18 cellular contexts compared by ENCODE assay signal in genomic region chr9:137159105-137160053, GRCh38. TPM values are rescaled to one million over a fixed set of nuclear protein-coding genes. Genes with fewer than 3 reads are reported as not detected.
DNase-seq lines count a peak whose midpoint lies in the region; ATAC-seq and TF ChIP-seq lines count a peak whose summit lies in the region.
"Had no signal": no experiment of that assay in that cellular context is flagged by ENCODE, and none has a peak within 500 bp of the region (broad histone marks: within the 10 kb centered on the region; RNA-seq: fewer than 3 reads in every experiment).

No MANE protein-coding gene starts in this region.

- peaks cover 10% of the 10 kb centered on the region for H3K4me1 Mint-ChIP-seq in activated naive CD8-positive, alpha-beta T cell treated with anti-CD3 and anti-CD28 coated beads, Interleukin-2, amount 10 ng/mL, durations not matched to agents 7 days and 5 days
- peaks cover 13% of the 10 kb centered on the region for H3K4me1 Mint-ChIP-seq in activated naive CD8-positive, alpha-beta T cell treated with anti-CD3 and anti-CD28 coated beads for 36 hours
- H3K4me1 Mint-ChIP-seq in stimulated activated naive B cell treated with anti-CD40 and anti-IgM and Interleukin-4, amounts not matched to agents 10 μg/mL and 1 μg/mL and 100 μg/mL, for 72 hours = peaks cover 19 to 20% of the 10 kb centered on the region in 2 donors

- DNase-seq in activated naive CD8-positive, alpha-beta T cell treated with anti-CD3 and anti-CD28 coated beads, Interleukin-2, amount 10 ng/mL, durations not matched to agents 7 days and 5 days = no peak
- DNase-seq in activated naive CD8-positive, alpha-beta T cell treated with anti-CD3 and anti-CD28 coated beads for 36 hours = no peak
- DNase-seq in stimulated activated naive B cell treated with anti-CD40 and anti-IgM and Interleukin-4, amounts not matched to agents 10 μg/mL and 1 μg/mL and 100 μg/mL, for 72 hours = no peak
- DNase-seq in MG63 (no peak), NCI-H2081 (lab: John Stamatoyannopoulos, UW) (no peak), left colon (no peak)
- DNase-seq: Calu3, H9, IMR-90, NCI-H1048, NCI-H1436 treated with DMSO at 0.1 percent for 48 hours, NCI-H2029 treated with DMSO at 0.1 percent for 48 hours, SIG-M5 had no signal

- H3K27ac Mint-ChIP-seq in activated naive CD8-positive, alpha-beta T cell treated with anti-CD3 and anti-CD28 coated beads, Interleukin-2, amount 10 ng/mL, durations not matched to agents 7 days and 5 days = peak overlapping the region; percentile 23
- H3K27ac Mint-ChIP-seq in activated naive CD8-positive, alpha-beta T cell treated with anti-CD3 and anti-CD28 coated beads for 36 hours = no peak overlapping the region
- H3K27ac Mint-ChIP-seq in stimulated activated naive B cell treated with anti-CD40 and anti-IgM and Interleukin-4, amounts not matched to agents 10 μg/mL and 1 μg/mL and 100 μg/mL, for 72 hours = peak overlapping the region; percentile 14
- H3K27ac Mint-ChIP-seq: CD14-positive monocyte, H9 had no signal

- intact Hi-C loops in left colon (cut with DNase I, micrococcal nuclease) = no loop called here

- H3K27ac ChIP-seq in KMS-11 = no peak overlapping the region
- peak overlapping the region; percentile 3 for H3K27ac ChIP-seq in angular gyrus (ENCODE audit: low read depth, low read length)

- peak overlapping the region; percentile 63 for H3K4me2 ChIP-seq in KMS-11

- H3K9ac ChIP-seq in KMS-11 = no peak overlapping the region

- H3K27me3 ChIP-seq in KMS-11 (ENCODE audit: insufficient read depth, low read depth) (peaks cover 13% of the 10 kb centered on the region; the same call in 1 of the 2 replicates), MG63 (peaks cover 55% of the 10 kb centered on the region)

- H3K9me3 Mint-ChIP-seq in activated naive CD8-positive, alpha-beta T cell treated with anti-CD3 and anti-CD28 coated beads, Interleukin-2, amount 10 ng/mL, durations not matched to agents 7 days and 5 days = no peaks in the 10 kb centered on the region
- no peaks in the 10 kb centered on the region for H3K9me3 Mint-ChIP-seq in activated naive CD8-positive, alpha-beta T cell treated with anti-CD3 and anti-CD28 coated beads for 36 hours
- no peaks in the 10 kb centered on the region for H3K9me3 Mint-ChIP-seq in stimulated activated naive B cell treated with anti-CD40 and anti-IgM and Interleukin-4, amounts not matched to agents 10 μg/mL and 1 μg/mL and 100 μg/mL, for 72 hours
- H3K9me3 Mint-ChIP-seq: H9 had no signal

- POLR2A ChIA-PET in activated naive CD8-positive, alpha-beta T cell treated with anti-CD3 and anti-CD28 coated beads, Interleukin-2, amount 10 ng/mL, durations not matched to agents 7 days and 5 days (lab: Charles Lee) = interaction anchor here (2.3 kb wide), 1 partner anchor 30 kb away, joined by 9 read pairs; no protein-coding TSS in a partner anchor

- H3K36me3 Mint-ChIP-seq in activated naive CD8-positive, alpha-beta T cell treated with anti-CD3 and anti-CD28 coated beads, Interleukin-2, amount 10 ng/mL, durations not matched to agents 7 days and 5 days = no peaks in the 10 kb centered on the region
- H3K36me3 Mint-ChIP-seq in activated naive CD8-positive, alpha-beta T cell treated with anti-CD3 and anti-CD28 coated beads for 36 hours = no peaks in the 10 kb centered on the region
- H3K36me3 Mint-ChIP-seq in stimulated activated naive B cell treated with anti-CD40 and anti-IgM and Interleukin-4, amounts not matched to agents 10 μg/mL and 1 μg/mL and 100 μg/mL, for 72 hours = no peaks in the 10 kb centered on the region
- H3K36me3 Mint-ChIP-seq: CD14-positive monocyte had no signal

- H2AFZ ChIP-seq in KMS-11 (ENCODE audit: low read depth) = peak overlapping the region; percentile 44; the same call in 1 of the 2 replicates

- no peak for TF ChIP-seq CTCF in KMS-11 (conservative IDR thresholded peaks at IDR 0.05; ENCODE audit: low read depth, low read length)

- H3K36me3 ChIP-seq in KMS-11 (ENCODE audit: insufficient read depth) = no peaks in the 10 kb centered on the region
- H3K36me3 ChIP-seq in MG63 = no peaks in the 10 kb centered on the region

- no peaks in the 10 kb centered on the region for H3K79me2 ChIP-seq in KMS-11 (ENCODE audit: insufficient read depth, low read depth)

- ATAC-seq in activated naive CD8-positive, alpha-beta T cell treated with anti-CD3 and anti-CD28 coated beads, Interleukin-2, amount 10 ng/mL, durations not matched to agents 7 days and 5 days (ENCODE audit: low read depth) = no peak
- peak in 1 of 2 donors; percentile 13 for ATAC-seq in stimulated activated naive B cell treated with anti-CD40 and anti-IgM and Interleukin-4, amounts not matched to agents 10 μg/mL and 1 μg/mL and 100 μg/mL, for 72 hours (replicated peaks)
- ATAC-seq in left colon = no peak

- peaks cover 33% of the 10 kb centered on the region for H3K27me3 Mint-ChIP-seq in activated naive CD8-positive, alpha-beta T cell treated with anti-CD3 and anti-CD28 coated beads, Interleukin-2, amount 10 ng/mL, durations not matched to agents 7 days and 5 days
- peaks cover 70% of the 10 kb centered on the region for H3K27me3 Mint-ChIP-seq in activated naive CD8-positive, alpha-beta T cell treated with anti-CD3 and anti-CD28 coated beads for 36 hours
- H3K27me3 Mint-ChIP-seq in stimulated activated naive B cell treated with anti-CD40 and anti-IgM and Interleukin-4, amounts not matched to agents 10 μg/mL and 1 μg/mL and 100 μg/mL, for 72 hours = peaks cover 66 to 83% of the 10 kb centered on the region in 2 donors

- H4K20me1 ChIP-seq in KMS-11 (ENCODE audit: insufficient read depth) = no peaks in the 10 kb centered on the region

- H3K4me3 ChIP-seq in KMS-11 (IDR thresholded peaks at IDR 0.05; ENCODE audit: insufficient read depth, low read depth, low read length) (no peak overlapping the region), MG63 (no peak overlapping the region)

- no peaks in the 10 kb centered on the region for H3K9me3 ChIP-seq in MG63

- no peak overlapping the region for H3K4me3 Mint-ChIP-seq in activated naive CD8-positive, alpha-beta T cell treated with anti-CD3 and anti-CD28 coated beads, Interleukin-2, amount 10 ng/mL, durations not matched to agents 7 days and 5 days
- no peak overlapping the region for H3K4me3 Mint-ChIP-seq in activated naive CD8-positive, alpha-beta T cell treated with anti-CD3 and anti-CD28 coated beads for 36 hours
- H3K4me3 Mint-ChIP-seq in stimulated activated naive B cell treated with anti-CD40 and anti-IgM and Interleukin-4, amounts not matched to agents 10 μg/mL and 1 μg/mL and 100 μg/mL, for 72 hours = no peak overlapping the region

- peaks cover 40% of the 10 kb centered on the region for H3K4me1 ChIP-seq in KMS-11 (ENCODE audit: low read depth, poor library complexity, severe bottlenecking)

RNA-seq across cellular contexts. Expression of gene LRRC26, which starts 10.5 kb away (rescaled TPM):
- total RNA-seq in activated naive CD8-positive, alpha-beta T cell treated with anti-CD3 and anti-CD28 coated beads, Interleukin-2, amount 10 ng/mL, durations not matched to agents 7 days and 5 days = not detected
- total RNA-seq in activated naive CD8-positive, alpha-beta T cell treated with anti-CD3 and anti-CD28 coated beads for 36 hours = not detected
- total RNA-seq in MG63 (2014; rRNA removed; shearing (Covaris generic); ENCODE audit: low replicate concordance) = not detected in 2 replicates
- 10 to 100 TPM; 70.0 to 95.7 TPM for total RNA-seq in left colon
- total RNA-seq: HT1080; IMR-90; T-helper 2 cell treated with Interferon-gamma antibody and Interleukin-4, amounts not matched to agents 100 ng/mL and 5 ng/mL, for 36 hours had no signal

RNA-seq across cellular contexts. Expression of gene TMEM210, which starts 12.5 kb away (rescaled TPM):
- total RNA-seq in activated naive CD8-positive, alpha-beta T cell treated with anti-CD3 and anti-CD28 coated beads, Interleukin-2, amount 10 ng/mL, durations not matched to agents 7 days and 5 days = not detected
- total RNA-seq in activated naive CD8-positive, alpha-beta T cell treated with anti-CD3 and anti-CD28 coated beads for 36 hours = not detected
- not detected in 2 replicates for total RNA-seq in MG63 (2014; rRNA removed; shearing (Covaris generic); ENCODE audit: low replicate concordance)
- under 1 TPM; 0.67 to 0.70 TPM for total RNA-seq in left colon
- total RNA-seq: Calu3; H9; HT1080; IMR-90; T-helper 2 cell treated with Interferon-gamma antibody and Interleukin-4, amounts not matched to agents 100 ng/mL and 5 ng/mL, for 36 hours had no signal

RNA-seq across cellular contexts. Expression of gene GRIN1, which starts 20.4 kb away (rescaled TPM):
- total RNA-seq in activated naive CD8-positive, alpha-beta T cell treated with anti-CD3 and anti-CD28 coated beads, Interleukin-2, amount 10 ng/mL, durations not matched to agents 7 days and 5 days = not detected
- total RNA-seq in activated naive CD8-positive, alpha-beta T cell treated with anti-CD3 and anti-CD28 coated beads for 36 hours = not detected
- total RNA-seq in MG63 (2014; rRNA removed; shearing (Covaris generic); ENCODE audit: low replicate concordance) = not detected in 2 replicates
- total RNA-seq in left colon = under 1 TPM; 0.46 to 0.47 TPM
- total RNA-seq: HT1080, IMR-90 had no signal

RNA-seq across cellular contexts. Expression of gene ANAPC2, which starts 29.0 kb away (rescaled TPM):
- 10 to 100 TPM; 84.2 to 87.8 TPM for total RNA-seq in activated naive CD8-positive, alpha-beta T cell treated with anti-CD3 and anti-CD28 coated beads, Interleukin-2, amount 10 ng/mL, durations not matched to agents 7 days and 5 days
- 10 to 100 TPM; 42.6 to 48.3 TPM for total RNA-seq in activated naive CD8-positive, alpha-beta T cell treated with anti-CD3 and anti-CD28 coated beads for 36 hours
- total RNA-seq in MG63 (2014; rRNA removed; shearing (Covaris generic); ENCODE audit: low replicate concordance) = 31.1 and 34.6 TPM in 2 replicates
- 10 to 100 TPM; 50.6 to 64.1 TPM for total RNA-seq in left colon

RNA-seq across cellular contexts. Expression of gene SSNA1, which starts 29.1 kb away (rescaled TPM):
- 10 to 100 TPM; 62.4 to 65.2 TPM for total RNA-seq in activated naive CD8-positive, alpha-beta T cell treated with anti-CD3 and anti-CD28 coated beads, Interleukin-2, amount 10 ng/mL, durations not matched to agents 7 days and 5 days
- 10 to 100 TPM; 78.1 to 80.1 TPM for total RNA-seq in activated naive CD8-positive, alpha-beta T cell treated with anti-CD3 and anti-CD28 coated beads for 36 hours
- total RNA-seq in MG63 (2014; rRNA removed; shearing (Covaris generic); ENCODE audit: low replicate concordance) = 161 and 267 TPM in 2 replicates
- 10 to 100 TPM; 56.7 to 68.8 TPM for total RNA-seq in left colon

Comparison
In these comparisons a context has a peak if more than half of its experiments do, and no peak if none do; other contexts are left out.
1. RNA of gene LRRC26, which starts 10.5 kb away (total RNA-seq): 70.0 to 95.7 TPM in left colon; not detected in activated naive CD8-positive, alpha-beta T cell treated with anti-CD3 and anti-CD28 coated beads for 36 hours, not detected in activated naive CD8-positive, alpha-beta T cell treated with anti-CD3 and anti-CD28 coated beads, Interleukin-2, amount 10 ng/mL, durations not matched to agents 7 days and 5 days and not detected in MG63; every median in the first group is over 10 times any median in the second.